Comparison of ENCODE assay signal across 8 cellular contexts in genomic region chr12:402127-402456, GRCh38. TPM values are rescaled to one million over a fixed set of nuclear protein-coding genes. Genes with fewer than 3 reads are reported as not detected.
A peak's percentile ranks its signal among the peaks of the same experiment; 100 is the strongest.
DNase-seq lines count a peak whose midpoint lies in the region; ATAC-seq, FAIRE-seq and TF ChIP-seq lines count a peak whose summit lies in the region.

No MANE protein-coding gene starts in this region.

- dilution Hi-C loops in keratinocyte (cut with MboI; ENCODE audit: extremely low pct_ligation_motif_present, low sequenced_read_pairs), result no loop called here

- H3K79me2 ChIP-seq in keratinocyte (ENCODE audit: control insufficient read depth, insufficient read depth, low read length), result no peaks in the 10 kb centered on the region

- peak; percentile 37 for DNase-seq in activated naive CD4-positive, alpha-beta T cell treated with anti-CD3 and anti-CD28 coated beads for 36 hours
- DNase-seq in activated naive CD4-positive, alpha-beta T cell treated with anti-CD3 and anti-CD28 coated beads, Interleukin-2, amount 50 U/mL, for 16 hours, result no peak
- peak; percentile 31 for DNase-seq in activated CD8-positive, alpha-beta T cell treated with anti-CD3 and anti-CD28 coated beads for 36 hours
- DNase-seq in keratinocyte (ENCODE audit: low read depth, low spot score) (no peak), upper lobe of right lung (no peak), NCI-H82 treated with DMSO at 0.1 percent for 48 hours (lab: John Stamatoyannopoulos, UW; ENCODE audit: unreplicated experiment) (no peak), OCI-M1 (lab: John Stamatoyannopoulos, UW) (no peak)

- TF ChIP-seq CTCF in activated CD8-positive, alpha-beta T cell treated with anti-CD3 and anti-CD28 coated beads for 36 hours (IDR thresholded peaks at IDR 0.05), result peak; percentile 18
- TF ChIP-seq CTCF in keratinocyte (optimal IDR thresholded peaks at IDR 0.05 in 1 of 3, IDR thresholded peaks at IDR 0.05 in 1 of 3, conservative IDR thresholded peaks at IDR 0.05 in 1 of 3; ENCODE audit: extremely low read depth in 1 of 3, insufficient read depth in 2 of 3, low read length in 3 of 3), result peak; percentile 36 to 47 (median 41)
- no peak for TF ChIP-seq CTCF in upper lobe of right lung (IDR thresholded peaks at IDR 0.05)

- CTCF ChIA-PET in activated naive CD4-positive, alpha-beta T cell treated with anti-CD3 and anti-CD28 coated beads for 36 hours (lab: Charles Lee), result interaction anchor here (0.9 to 2.7 kb wide), 7 partner anchors 10 to 182 kb away, joined by 3 to 15 read pairs (median 6); partner anchors contain the start of gene KDM5A
- CTCF ChIA-PET in activated CD8-positive, alpha-beta T cell treated with anti-CD3 and anti-CD28 coated beads for 36 hours (lab: Charles Lee), result interaction anchor here (1.0 to 3.7 kb wide), 9 partner anchors 10 to 63 kb away, joined by 3 to 21 read pairs (median 5); partner anchors contain the start of gene KDM5A

- peak overlapping the region; percentile 99 for H2AFZ ChIP-seq in keratinocyte (ENCODE audit: control insufficient read depth, low read length)

- H3K36me3 ChIP-seq in keratinocyte (ENCODE audit: control insufficient read depth in 2 of 2, extremely low read depth in 1 of 2, insufficient read depth in 2 of 2, low read length in 2 of 2) (peaks cover 0 to 3% of the 10 kb centered on the region in 2 experiments), upper lobe of right lung (no peaks in the 10 kb centered on the region)

- H3K4me3 ChIP-seq in keratinocyte (ENCODE audit: control insufficient read depth in 2 of 3, extremely low read depth in 1 of 3, insufficient read depth in 2 of 3, low read depth in 1 of 3, low read length in 3 of 3) (peak overlapping the region; percentile 78 to 95 (median 86)), upper lobe of right lung (peak overlapping the region; percentile 90)

- no peak overlapping the region for H3K4me3 Mint-ChIP-seq in activated naive CD4-positive, alpha-beta T cell treated with anti-CD3 and anti-CD28 coated beads for 36 hours
- H3K4me3 Mint-ChIP-seq in activated CD8-positive, alpha-beta T cell treated with anti-CD3 and anti-CD28 coated beads for 36 hours, result no peak overlapping the region

- intact Hi-C loops in activated naive CD4-positive, alpha-beta T cell treated with anti-CD3 and anti-CD28 coated beads for 36 hours (cut with micrococcal nuclease), result no loop called here
- intact Hi-C loops in activated CD8-positive, alpha-beta T cell treated with anti-CD3 and anti-CD28 coated beads for 36 hours (cut with micrococcal nuclease), result no loop called here
- intact Hi-C loops in upper lobe of right lung (cut with DNase I), result no loop called here

- no peaks in the 10 kb centered on the region for H3K27me3 ChIP-seq in keratinocyte (ENCODE audit: control insufficient read depth, extremely low read depth, insufficient read depth, low read length)
- no peaks in the 10 kb centered on the region for H3K27me3 ChIP-seq in upper lobe of right lung

- H3K27ac Mint-ChIP-seq in activated naive CD4-positive, alpha-beta T cell treated with anti-CD3 and anti-CD28 coated beads for 36 hours, result no peak overlapping the region
- no peak overlapping the region for H3K27ac Mint-ChIP-seq in activated CD8-positive, alpha-beta T cell treated with anti-CD3 and anti-CD28 coated beads for 36 hours

- H3K27ac ChIP-seq in keratinocyte (ENCODE audit: control insufficient read depth, insufficient read depth, low read length) (peak overlapping the region; percentile 80), upper lobe of right lung (no peak overlapping the region)

- ATAC-seq in activated CD8-positive, alpha-beta T cell treated with anti-CD3 and anti-CD28 coated beads for 36 hours, result no peak
- ATAC-seq in upper lobe of right lung, result no peak
- ATAC-seq in HG03378 (IDR thresholded peaks at IDR 0.05; ENCODE audit: unreplicated experiment), result no peak

- H3K36me3 Mint-ChIP-seq in activated naive CD4-positive, alpha-beta T cell treated with anti-CD3 and anti-CD28 coated beads for 36 hours (ENCODE audit: low read depth), result peaks cover under 1% of the 10 kb centered on the region
- H3K36me3 Mint-ChIP-seq in activated CD8-positive, alpha-beta T cell treated with anti-CD3 and anti-CD28 coated beads for 36 hours (ENCODE audit: low read depth), result peaks cover 1% of the 10 kb centered on the region

- H3K9ac ChIP-seq in keratinocyte (ENCODE audit: control insufficient read depth, extremely low read depth, insufficient read depth, low read length), result peak overlapping the region; percentile 90

- no peaks in the 10 kb centered on the region for H4K20me1 ChIP-seq in keratinocyte (ENCODE audit: control insufficient read depth, extremely low read depth, insufficient read depth, low read length)

- H3K9me3 Mint-ChIP-seq in activated naive CD4-positive, alpha-beta T cell treated with anti-CD3 and anti-CD28 coated beads for 36 hours, result no peaks in the 10 kb centered on the region
- H3K9me3 Mint-ChIP-seq in activated CD8-positive, alpha-beta T cell treated with anti-CD3 and anti-CD28 coated beads for 36 hours, result no peaks in the 10 kb centered on the region

- H3K9me3 ChIP-seq in keratinocyte (ENCODE audit: control insufficient read depth, low read depth, low read length), result no peaks in the 10 kb centered on the region
- H3K9me3 ChIP-seq in upper lobe of right lung, result no peaks in the 10 kb centered on the region

- H3K4me1 ChIP-seq in keratinocyte (ENCODE audit: control insufficient read depth, extremely low read depth, insufficient read depth, low read length) (peaks cover 14% of the 10 kb centered on the region), upper lobe of right lung (peaks cover 13% of the 10 kb centered on the region)

- H3K4me2 ChIP-seq in keratinocyte (ENCODE audit: control insufficient read depth, extremely low read depth, insufficient read depth, low read depth, low read length), result peak overlapping the region; percentile 88

- POLR2A ChIA-PET in activated CD8-positive, alpha-beta T cell treated with anti-CD3 and anti-CD28 coated beads for 36 hours (lab: Charles Lee), result interaction anchor here (0.5 to 4.6 kb wide), 4 partner anchors 10 to 1542 kb away, joined by 3 to 38 read pairs (median 4); partner anchors contain the start of gene KDM5A

- H3K27me3 Mint-ChIP-seq in activated naive CD4-positive, alpha-beta T cell treated with anti-CD3 and anti-CD28 coated beads for 36 hours (ENCODE audit: low read depth), result no peaks in the 10 kb centered on the region
- no peaks in the 10 kb centered on the region for H3K27me3 Mint-ChIP-seq in activated CD8-positive, alpha-beta T cell treated with anti-CD3 and anti-CD28 coated beads for 36 hours

- peaks cover 3% of the 10 kb centered on the region for H3K4me1 Mint-ChIP-seq in activated naive CD4-positive, alpha-beta T cell treated with anti-CD3 and anti-CD28 coated beads for 36 hours (ENCODE audit: low read depth)
- peaks cover 3% of the 10 kb centered on the region for H3K4me1 Mint-ChIP-seq in activated CD8-positive, alpha-beta T cell treated with anti-CD3 and anti-CD28 coated beads for 36 hours (ENCODE audit: low read depth)

- no peaks in the 10 kb centered on the region for H3K9me1 ChIP-seq in keratinocyte (ENCODE audit: control insufficient read depth, extremely low read depth, insufficient read depth, low read length)

- FAIRE-seq in keratinocyte (lab: Jason Lieb, UNC), result peak; percentile 53

RNA-seq across cellular contexts. Expression of gene CCDC77, which starts 0.6 kb away (rescaled TPM):
- 10 to 100 TPM; 13.2 to 14.9 TPM for total RNA-seq in activated naive CD4-positive, alpha-beta T cell treated with anti-CD3 and anti-CD28 coated beads for 36 hours
- total RNA-seq in activated CD8-positive, alpha-beta T cell treated with anti-CD3 and anti-CD28 coated beads for 36 hours, result 10 to 100 TPM; 14.0 to 19.0 TPM
- 4.6 to 8.3 TPM (median 5.8 TPM) in 3 replicates for polyA plus RNA-seq in keratinocyte
- polyA plus RNA-seq in keratinocyte (2011; ENCODE audit: low read depth), result 5.3 TPM
- 3.7 and 5.3 TPM in 2 replicates for polyA plus RNA-seq in keratinocyte (2011; cell fraction: cytosol; rRNA removed)
- 8.0 and 9.2 TPM in 2 replicates for polyA plus RNA-seq in keratinocyte (2011; cell fraction: nucleus; rRNA removed)
- 3.4 and 3.9 TPM in 2 replicates for polyA plus RNA-seq in keratinocyte (2012; ENCODE audit: low replicate concordance)
- 1.7 to 5.6 TPM (median 3.3 TPM) in 3 replicates for polyA minus RNA-seq in keratinocyte
- polyA minus RNA-seq in keratinocyte (2011; cell fraction: cytosol; rRNA and poly(A)+ RNA removed), result 2.7 TPM
- 1.7 and 4.3 TPM in 2 replicates for polyA minus RNA-seq in keratinocyte (2011; cell fraction: nucleus; rRNA and poly(A)+ RNA removed)
- 5.7 TPM for total RNA-seq in upper lobe of right lung

RNA-seq across cellular contexts. Expression of gene KDM5A, which starts 13.0 kb away (rescaled TPM):
- 10 to 100 TPM; 59.0 to 61.3 TPM for total RNA-seq in activated naive CD4-positive, alpha-beta T cell treated with anti-CD3 and anti-CD28 coated beads for 36 hours
- total RNA-seq in activated CD8-positive, alpha-beta T cell treated with anti-CD3 and anti-CD28 coated beads for 36 hours, result 10 to 100 TPM; 60.0 to 68.9 TPM
- 14.5 to 18.2 TPM (median 14.7 TPM) in 3 replicates for polyA plus RNA-seq in keratinocyte
- polyA plus RNA-seq in keratinocyte (2011; ENCODE audit: low read depth), result 32.8 TPM
- polyA plus RNA-seq in keratinocyte (2011; cell fraction: cytosol; rRNA removed), result 10.9 and 13.5 TPM in 2 replicates
- 24.6 and 30.2 TPM in 2 replicates for polyA plus RNA-seq in keratinocyte (2011; cell fraction: nucleus; rRNA removed)
- 17.2 and 19.8 TPM in 2 replicates for polyA plus RNA-seq in keratinocyte (2012; ENCODE audit: low replicate concordance)
- 37.7 to 95.3 TPM (median 80.3 TPM) in 3 replicates for polyA minus RNA-seq in keratinocyte
- polyA minus RNA-seq in keratinocyte (2011; cell fraction: cytosol; rRNA and poly(A)+ RNA removed), result 29.0 TPM
- polyA minus RNA-seq in keratinocyte (2011; cell fraction: nucleus; rRNA and poly(A)+ RNA removed), result 74.1 and 123 TPM in 2 replicates
- 72.0 TPM for total RNA-seq in upper lobe of right lung

RNA-seq across cellular contexts. Expression of gene B4GALNT3, which starts 57.6 kb away (rescaled TPM):
- total RNA-seq in activated naive CD4-positive, alpha-beta T cell treated with anti-CD3 and anti-CD28 coated beads for 36 hours, result 1 to 10 TPM; 1.1 to 1.2 TPM
- total RNA-seq in activated CD8-positive, alpha-beta T cell treated with anti-CD3 and anti-CD28 coated beads for 36 hours, result 1 to 10 TPM; 2.8 to 3.4 TPM
- 7.5 to 14.6 TPM (median 8.4 TPM) in 3 replicates for polyA plus RNA-seq in keratinocyte
- 9.6 TPM for polyA plus RNA-seq in keratinocyte (2011; ENCODE audit: low read depth)
- 5.0 and 5.1 TPM in 2 replicates for polyA plus RNA-seq in keratinocyte (2011; cell fraction: cytosol; rRNA removed)
- polyA plus RNA-seq in keratinocyte (2011; cell fraction: nucleus; rRNA removed), result 30.3 TPM in 2 replicates
- polyA plus RNA-seq in keratinocyte (2012; ENCODE audit: low replicate concordance), result 6.2 and 25.6 TPM in 2 replicates
- 14.4 to 17.2 TPM (median 14.7 TPM) in 3 replicates for polyA minus RNA-seq in keratinocyte
- polyA minus RNA-seq in keratinocyte (2011; cell fraction: cytosol; rRNA and poly(A)+ RNA removed), result 5.6 TPM
- polyA minus RNA-seq in keratinocyte (2011; cell fraction: nucleus; rRNA and poly(A)+ RNA removed), result 15.7 and 27.1 TPM in 2 replicates
- total RNA-seq in upper lobe of right lung, result 14.0 TPM

Comparison
In these comparisons a context has a peak if more than half of its experiments do, and no peak if none do; other contexts are left out.
1. DNase-seq: peak in activated naive CD4-positive, alpha-beta T cell treated with anti-CD3 and anti-CD28 coated beads for 36 hours (single experiment) and activated CD8-positive, alpha-beta T cell treated with anti-CD3 and anti-CD28 coated beads for 36 hours (single experiment); none in activated naive CD4-positive, alpha-beta T cell treated with anti-CD3 and anti-CD28 coated beads, Interleukin-2, amount 50 U/mL, for 16 hours (single experiment), keratinocyte (single experiment), upper lobe of right lung (single experiment), NCI-H82 treated with DMSO at 0.1 percent for 48 hours (single experiment) and OCI-M1 (single experiment).